12 cellular contexts compared by ENCODE assay signal in genomic region chr1:234617986-234618725, GRCh38. TPM values are rescaled to one million over a fixed set of nuclear protein-coding genes. Genes with fewer than 3 reads are reported as not detected.
DNase-seq lines count a peak whose midpoint lies in the region; ATAC-seq and TF ChIP-seq lines count a peak whose summit lies in the region.
"Had no signal": no experiment of that assay in that cellular context is flagged by ENCODE, and none has a peak within 500 bp of the region (broad histone marks: within the 10 kb centered on the region; RNA-seq: fewer than 3 reads in every experiment).

No MANE protein-coding gene starts in this region.

- H4K20me1 ChIP-seq in SK-N-SH (ENCODE audit: insufficient read depth) (no peaks in the 10 kb centered on the region), PC-3 (ENCODE audit: low read length) (no peaks in the 10 kb centered on the region)

- POLR2A ChIA-PET in SK-N-SH (lab: Yijun Ruan, JAX), result no interaction called here
- POLR2A ChIA-PET in PC-3 (lab: Charles Lee; ENCODE audit: unreplicated experiment), result interaction anchor here (0.7 kb wide), 1 partner anchor 11 kb away, joined by 3 read pairs; no protein-coding TSS in a partner anchor

- H3K36me3 ChIP-seq in SK-N-SH (replicated peaks in 1 of 2; ENCODE audit: control insufficient read depth in 1 of 2, insufficient read depth in 2 of 2, low read length in 1 of 2), result no peaks in the 10 kb centered on the region
- H3K36me3 ChIP-seq in right atrium auricular region, result no peaks in the 10 kb centered on the region
- no peaks in the 10 kb centered on the region for H3K36me3 ChIP-seq in subcutaneous abdominal adipose tissue (ENCODE audit: control insufficient read depth in 5 of 5, insufficient read depth in 5 of 5, low read length in 5 of 5)
- H3K36me3 ChIP-seq in PC-3 (ENCODE audit: low read depth, low read length), result no peaks in the 10 kb centered on the region

- H3K27me3 ChIP-seq in SK-N-SH (ENCODE audit: insufficient read depth) (no peaks in the 10 kb centered on the region), right atrium auricular region (no peaks in the 10 kb centered on the region), subcutaneous abdominal adipose tissue (ENCODE audit: control insufficient read depth in 5 of 5, insufficient read depth in 4 of 5, low read length in 5 of 5) (no peaks in the 10 kb centered on the region), PC-3 (ENCODE audit: low read length) (no peaks in the 10 kb centered on the region)

- H2AFZ ChIP-seq in SK-N-SH (ENCODE audit: low read depth) (peak overlapping the region; percentile 44), PC-3 (ENCODE audit: low read length) (no peak overlapping the region)

- ATAC-seq in PC-3 (no peak), GM19035 (IDR thresholded peaks at IDR 0.05; ENCODE audit: unreplicated experiment) (no peak)
- ATAC-seq: activated naive CD8-positive, alpha-beta T cell treated with anti-CD3 and anti-CD28 coated beads, Interleukin-2, amount 50 U/mL, for 24 hours had no signal

- no TSS peak for BruUV-seq in PC-3 (replicated peaks; lab: Mats Ljungman, UMichigan)

- H3K4me2 ChIP-seq in SK-N-SH (no peak overlapping the region), PC-3 (ENCODE audit: low read length) (no peak overlapping the region)

- TF ChIP-seq EP300 in SK-N-SH (IDR thresholded peaks at IDR 0.05; ENCODE audit: borderline replicate concordance in 1 of 2, low read depth in 1 of 2, low read length in 1 of 2), result peak in 1 of 2 experiments; percentile 7; a peak in 1 of 4 replicates

- no peak for TF ChIP-seq RAD21 in SK-N-SH (IDR thresholded peaks at IDR 0.05; ENCODE audit: low read length)

- no peaks in the 10 kb centered on the region for H3K9me2 ChIP-seq in SK-N-SH
- no peaks in the 10 kb centered on the region for H3K9me2 ChIP-seq in PC-3 (replicated peaks; ENCODE audit: low read length)

- H3K27ac ChIP-seq in SK-N-SH (ENCODE audit: low read depth in 2 of 2, low read length in 1 of 2), result peak overlapping the region; percentile 84 to 95
- H3K27ac ChIP-seq in right atrium auricular region, result peak overlapping the region; percentile 32 to 40
- H3K27ac ChIP-seq in subcutaneous abdominal adipose tissue (ENCODE audit: low read depth, low read length), result peak overlapping the region; percentile 73
- no peak overlapping the region for H3K27ac ChIP-seq in PC-3 (ENCODE audit: low read length)
- H3K27ac ChIP-seq: 22Rv1, HL-60 had no signal

- H3K4me1 ChIP-seq in SK-N-SH (ENCODE audit: control insufficient read depth in 1 of 2, insufficient read depth in 2 of 2, low read depth in 1 of 2, low read length in 1 of 2) (peaks cover 43 to 47% of the 10 kb centered on the region in 2 experiments), right atrium auricular region (peaks cover 0 to 47% of the 10 kb centered on the region in 2 donors), subcutaneous abdominal adipose tissue (ENCODE audit: control insufficient read depth in 5 of 5, insufficient read depth in 5 of 5, low read length in 5 of 5) (peaks cover 14 to 74% (median 67%) of the 10 kb centered on the region in 5 donors), PC-3 (ENCODE audit: insufficient read depth, low read length) (peaks cover 32% of the 10 kb centered on the region)

- H3K9me3 ChIP-seq in SK-N-SH (no peaks in the 10 kb centered on the region), right atrium auricular region (no peaks in the 10 kb centered on the region), subcutaneous abdominal adipose tissue (ENCODE audit: control insufficient read depth in 5 of 5, low read length in 5 of 5) (no peaks in the 10 kb centered on the region), PC-3 (ENCODE audit: low read length) (no peaks in the 10 kb centered on the region)

- H3K9ac ChIP-seq in SK-N-SH (peak overlapping the region; percentile 37), subcutaneous abdominal adipose tissue (ENCODE audit: low read length in 5 of 5) (peak overlapping the region in 2 of 5 donors; percentile 29 to 52), PC-3 (ENCODE audit: low read length) (no peak overlapping the region)

- TF ChIP-seq CTCF in SK-N-SH (IDR thresholded peaks at IDR 0.05), result no peak
- no peak for TF ChIP-seq CTCF in right atrium auricular region (IDR thresholded peaks at IDR 0.05)
- no peak for TF ChIP-seq CTCF in PC-3 (conservative IDR thresholded peaks at IDR 0.05; ENCODE audit: low read depth, low read length)

- DNase-seq in DMS53 (lab: John Stamatoyannopoulos, UW) (peak; percentile 52), DMS53 treated with DMSO at 0.1 percent for 48 hours (lab: John Stamatoyannopoulos, UW; ENCODE audit: unreplicated experiment) (no peak), SK-N-SH (no peak), right atrium auricular region (ENCODE audit: low spot score) (no peak), PC-3 (no peak), SHP77 treated with DMSO at 0.1 percent for 48 hours (lab: John Stamatoyannopoulos, UW) (no peak)
- DNase-seq: activated naive CD8-positive, alpha-beta T cell treated with anti-CD3 and anti-CD28 coated beads, Interleukin-2, amount 50 U/mL, for 24 hours; midbrain had no signal

- no peak overlapping the region for H3K4me3 ChIP-seq in SK-N-SH (ENCODE audit: low read depth in 2 of 2, low read length in 1 of 2)
- H3K4me3 ChIP-seq in right atrium auricular region, result no peak overlapping the region
- no peak overlapping the region for H3K4me3 ChIP-seq in subcutaneous abdominal adipose tissue (ENCODE audit: low read depth in 1 of 5, low read length in 5 of 5)
- no peak overlapping the region for H3K4me3 ChIP-seq in PC-3 (ENCODE audit: low read length)

- intact Hi-C loops in PC-3 (cut with micrococcal nuclease), result loop anchor here (10.0 kb wide), 1 partner anchor 77 kb away; no protein-coding TSS in a partner anchor

- WGBS in SK-N-SH (ENCODE audit: low lambda C conversion rate), result 71% methylated on average over 7 of the region's 7 CpGs

- H3F3A ChIP-seq in SK-N-SH (replicated peaks; ENCODE audit: insufficient read depth), result peaks cover 43% of the 10 kb centered on the region
- no peaks in the 10 kb centered on the region for H3F3A ChIP-seq in PC-3 (ENCODE audit: low read length, unreplicated experiment)

- CTCF ChIA-PET in SK-N-SH (lab: Yijun Ruan, JAX) (interaction anchor here (0.7 to 1.0 kb wide), 2 partner anchors 11 to 119 kb away, joined by 3 read pairs; no protein-coding TSS in a partner anchor), PC-3 (lab: Charles Lee) (no interaction called here)

- H3K79me2 ChIP-seq in SK-N-SH (ENCODE audit: insufficient read depth) (no peaks in the 10 kb centered on the region), PC-3 (ENCODE audit: low read length) (no peaks in the 10 kb centered on the region)

TF ChIP-seq in SK-N-SH, 30 proteins besides CTCF, POLR2A, EP300 and RAD21 (continues in another document):
- TF ChIP-seq TAF1 (IDR thresholded peaks at IDR 0.05; ENCODE audit: borderline replicate concordance, low read depth, low read length) (no peak), MAX (IDR thresholded peaks at IDR 0.05; ENCODE audit: low read depth) (peak; percentile 41; the same call in 1 of the 2 replicates), RXRA (IDR thresholded peaks at IDR 0.05; ENCODE audit: borderline replicate concordance, low read depth) (no peak), NFIC (IDR thresholded peaks at IDR 0.05; ENCODE audit: borderline replicate concordance) (0 out of 2 replicates have a peak, but pooled peaks have one; percentile 15), GABPA (IDR thresholded peaks at IDR 0.05; ENCODE audit: low read depth) (no peak), REST (IDR thresholded peaks at IDR 0.05; ENCODE audit: low read depth, low read length) (no peak), JUND (IDR thresholded peaks at IDR 0.05) (no peak), USF1 (IDR thresholded peaks at IDR 0.05; ENCODE audit: borderline replicate concordance, low read depth) (no peak), TCF12 (IDR thresholded peaks at IDR 0.05) (no peak)

RNA-seq across cellular contexts. Expression of gene IRF2BP2, which starts 8.2 kb away (rescaled TPM):
- 40.3 and 73.9 TPM in 2 replicates for polyA plus RNA-seq in SK-N-SH (2012; rRNA removed)
- 28.1 and 46.6 TPM in 2 replicates for polyA plus RNA-seq in SK-N-SH (2012; cell fraction: cytosol; rRNA removed)
- 73.9 and 167 TPM in 2 replicates for polyA plus RNA-seq in SK-N-SH (2012; cell fraction: nucleus; rRNA removed)
- total RNA-seq in right atrium auricular region, result 10 to 100 TPM; 74.5 to 76.3 TPM
- 78.8 and 102 TPM in 2 replicates for total RNA-seq in PC-3 (2014; rRNA removed)
